Comparison of ENCODE assay signal across 8 cellular contexts in genomic region chr5:91311697-91312501, GRCh38.
DNase-seq lines count a peak whose midpoint lies in the region; ATAC-seq and TF ChIP-seq lines count a peak whose summit lies in the region.

No MANE protein-coding gene starts in this region.

- H3K27me3 ChIP-seq in Peyer's patch (no peaks in the 10 kb centered on the region), osteoblast (ENCODE audit: insufficient read depth, low read length) (no peaks in the 10 kb centered on the region), thyroid gland (no peaks in the 10 kb centered on the region)

- DNase-seq in AG20443 (ENCODE audit: low spot score), result peak; percentile 91
- peak in 2 of 3 donors; percentile 65 to 77 for DNase-seq in Peyer's patch
- peak; percentile 42 for DNase-seq in activated T-helper 9 cell treated with anti-CD3 and anti-CD28 coated beads, Interleukin-2, amount 50 U/mL, for 16 hours (ENCODE audit: low read depth)
- DNase-seq in fibroblast of villous mesenchyme (ENCODE audit: low read depth), result peak; percentile 99
- peak; percentile 95 for DNase-seq in osteoblast (ENCODE audit: insufficient read length, low spot score, missing footprints)
- peak; percentile 85 to 87 for DNase-seq in thyroid gland

- TF ChIP-seq CTCF in Peyer's patch (IDR thresholded peaks at IDR 0.05) (peak in 1 of 6 experiments; percentile 15), fibroblast of villous mesenchyme (IDR thresholded peaks at IDR 0.05; ENCODE audit: insufficient read depth, low read depth, low read length) (peak; percentile 13), osteoblast (IDR thresholded peaks at IDR 0.05; ENCODE audit: extremely low read depth, low read depth, low read length) (no peak), thyroid gland (IDR thresholded peaks at IDR 0.05) (peak in 3 of 6 experiments; percentile 17 to 31 (median 30))

- H4K20me1 ChIP-seq in osteoblast (ENCODE audit: insufficient read depth, low read length), result no peaks in the 10 kb centered on the region

- H3K4me2 ChIP-seq in osteoblast (ENCODE audit: insufficient read depth, low read length), result peak overlapping the region; percentile 75

- H3K9me3 ChIP-seq in Peyer's patch (no peaks in the 10 kb centered on the region), osteoblast (ENCODE audit: low read depth, low read length) (no peaks in the 10 kb centered on the region), thyroid gland (no peaks in the 10 kb centered on the region)

- H3K36me3 ChIP-seq in Peyer's patch, result no peaks in the 10 kb centered on the region
- H3K36me3 ChIP-seq in osteoblast (ENCODE audit: insufficient read depth, low read length), result no peaks in the 10 kb centered on the region
- H3K36me3 ChIP-seq in thyroid gland, result no peaks in the 10 kb centered on the region

- peak; percentile 95 for ATAC-seq in GM19025 (IDR thresholded peaks at IDR 0.05; ENCODE audit: low read depth, unreplicated experiment)
- peak; percentile 93 for ATAC-seq in HG03175 (IDR thresholded peaks at IDR 0.05; ENCODE audit: unreplicated experiment)

- H3K27ac ChIP-seq in Peyer's patch (peak overlapping the region; percentile 33 to 73 (median 40)), osteoblast (ENCODE audit: low read depth, low read length) (peak overlapping the region; percentile 100), thyroid gland (peak overlapping the region; percentile 81 to 93 (median 88))

- no peaks in the 10 kb centered on the region for H3K79me2 ChIP-seq in osteoblast (ENCODE audit: insufficient read depth, low read length)

- peaks cover 0 to 22% (median 5%) of the 10 kb centered on the region in 4 donors for H3K4me1 ChIP-seq in Peyer's patch
- H3K4me1 ChIP-seq in osteoblast (ENCODE audit: insufficient read depth, low read length), result peaks cover 46% of the 10 kb centered on the region
- H3K4me1 ChIP-seq in thyroid gland, result peaks cover 51 to 54% of the 10 kb centered on the region in 2 donors

- H3K4me3 ChIP-seq in Peyer's patch (no peak overlapping the region), fibroblast of villous mesenchyme (ENCODE audit: low read depth, low read length) (peak overlapping the region; percentile 7), osteoblast (ENCODE audit: insufficient read depth, low read length) (peak overlapping the region; percentile 41), thyroid gland (replicated peaks in 1 of 3) (no peak overlapping the region)

- intact Hi-C loops in thyroid gland (cut with DNase I), result no loop called here

- TF ChIP-seq POLR2A in Peyer's patch (IDR thresholded peaks at IDR 0.05), result no peak
- peak in 1 of 2 donors; percentile 52 for TF ChIP-seq POLR2A in thyroid gland (IDR thresholded peaks at IDR 0.05)

- 5 to 15% methylated on average over 11 of the region's 11 CpGs for WGBS in thyroid gland, 2 donors

- H2AFZ ChIP-seq in osteoblast (ENCODE audit: low read length), result no peak overlapping the region

Comparison
In these comparisons a context has a peak if more than half of its experiments do, and no peak if none do; other contexts are left out.
1. DNase-seq: peak in every context shown above with its lines; median percentile 99 in fibroblast of villous mesenchyme; 95 in osteoblast; 91 in AG20443; 86 in thyroid gland; 71 in Peyer's patch; 42 in activated T-helper 9 cell treated with anti-CD3 and anti-CD28 coated beads, Interleukin-2, amount 50 U/mL, for 16 hours.
2. H3K27ac ChIP-seq: peak in every context shown above with its lines; median percentile 100 in osteoblast; 88 in thyroid gland; 40 in Peyer's patch.
3. H3K4me3 ChIP-seq: peak in fibroblast of villous mesenchyme (single experiment) and osteoblast (single experiment); none in Peyer's patch (0 of 4) and thyroid gland (0 of 3).